ENCODE assay signal across 8 cellular contexts in the genomic region with DNA sequence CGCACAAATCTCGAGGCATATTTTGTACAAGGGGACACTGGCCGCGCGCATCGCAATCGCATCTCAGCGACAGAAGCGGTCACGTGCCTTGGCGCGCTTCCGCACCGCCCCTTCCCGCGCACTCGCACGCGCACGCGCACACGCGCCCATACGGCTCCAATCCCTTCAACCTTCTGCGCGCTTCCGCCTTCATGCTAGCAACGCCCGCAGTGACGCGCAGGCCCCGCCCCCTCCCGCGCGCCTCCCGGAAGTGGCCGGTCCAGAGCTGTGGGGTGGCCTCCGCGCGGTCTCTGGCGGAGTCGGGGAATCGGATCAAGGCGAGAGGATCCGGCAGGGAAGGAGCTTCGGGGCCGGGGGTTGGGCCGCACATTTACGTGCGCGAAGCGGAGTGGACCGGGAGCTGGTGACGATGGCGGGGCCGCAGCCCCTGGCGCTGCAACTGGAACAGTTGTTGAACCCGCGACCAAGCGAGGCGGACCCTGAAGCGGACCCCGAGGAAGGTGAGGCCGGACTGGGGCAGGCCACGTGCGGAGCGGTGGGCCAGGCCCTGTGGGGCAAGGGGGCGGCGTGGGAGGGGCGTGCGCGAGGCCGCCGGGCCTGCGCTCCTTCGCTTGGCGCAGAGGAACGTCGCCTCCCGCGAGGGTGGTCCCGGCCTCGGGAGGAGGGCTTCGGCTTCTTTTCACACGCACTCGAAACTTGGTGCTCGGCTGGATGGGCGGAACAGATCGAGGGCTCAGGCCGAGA. TPM values are rescaled to one million over a fixed set of nuclear protein-coding genes. Genes with fewer than 3 reads are reported as not detected.
A peak's percentile ranks its signal among the peaks of the same experiment; 100 is the strongest.
DNase-seq lines count a peak whose midpoint lies in the region; ATAC-seq, FAIRE-seq and TF ChIP-seq lines count a peak whose summit lies in the region.

A gene with protein sequence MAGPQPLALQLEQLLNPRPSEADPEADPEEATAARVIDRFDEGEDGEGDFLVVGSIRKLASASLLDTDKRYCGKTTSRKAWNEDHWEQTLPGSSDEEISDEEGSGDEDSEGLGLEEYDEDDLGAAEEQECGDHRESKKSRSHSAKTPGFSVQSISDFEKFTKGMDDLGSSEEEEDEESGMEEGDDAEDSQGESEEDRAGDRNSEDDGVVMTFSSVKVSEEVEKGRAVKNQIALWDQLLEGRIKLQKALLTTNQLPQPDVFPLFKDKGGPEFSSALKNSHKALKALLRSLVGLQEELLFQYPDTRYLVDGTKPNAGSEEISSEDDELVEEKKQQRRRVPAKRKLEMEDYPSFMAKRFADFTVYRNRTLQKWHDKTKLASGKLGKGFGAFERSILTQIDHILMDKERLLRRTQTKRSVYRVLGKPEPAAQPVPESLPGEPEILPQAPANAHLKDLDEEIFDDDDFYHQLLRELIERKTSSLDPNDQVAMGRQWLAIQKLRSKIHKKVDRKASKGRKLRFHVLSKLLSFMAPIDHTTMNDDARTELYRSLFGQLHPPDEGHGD (plus strand): TSS at position 238 of the 744 bp plus-strand sequence. CDS start 172 bp downstream, at position 410.

- H3K79me2 ChIP-seq in OCI-LY1 (ENCODE audit: insufficient read depth, low read length), result peaks cover 21% of the 10 kb centered on the region

- no peaks in the 10 kb centered on the region; the same call in 1 of the 2 replicates for H3K27me3 ChIP-seq in OCI-LY1 (ENCODE audit: insufficient read depth, low read length)

- peaks cover 37% of the 10 kb centered on the region for H3K36me3 ChIP-seq in OCI-LY1 (ENCODE audit: insufficient read depth, low read length)

- no peak for TF ChIP-seq CTCF in D721Med (IDR thresholded peaks at IDR 0.05; ENCODE audit: insufficient read depth, missing control alignments)
- no peak for TF ChIP-seq CTCF in OCI-LY1 (IDR thresholded peaks at IDR 0.05; ENCODE audit: low read length)

- DNase-seq in D721Med (ENCODE audit: insufficient read length, low spot score) (peak; percentile 94), HuH-7 (ENCODE audit: low spot score) (peak; percentile 97), midbrain (lab: John Stamatoyannopoulos, UW) (peak; percentile 97)
- DNase-seq in activated CD8-positive, alpha-beta memory T cell treated with anti-CD3 and anti-CD28 coated beads, Interleukin-2, amount 50 U/mL, for 4 hours, result peak; percentile 96
- DNase-seq in stimulated activated CD8-positive, alpha-beta memory T cell treated with anti-CD3 and anti-CD28 coated beads, Interleukin-15, amount 100 ng/mL, for 48 hours (ENCODE audit: low read depth in 2 of 2), result peak; percentile 96 to 97

- H2AFZ ChIP-seq in OCI-LY1 (ENCODE audit: low read length), result peak within 1 kb of the TSS; percentile 32; the same call in 1 of the 2 replicates

- peak within 1 kb of the TSS; percentile 84 for H3K9ac ChIP-seq in OCI-LY1 (ENCODE audit: low read length)

- no peak for FAIRE-seq in D721Med (lab: Jason Lieb, UNC)

- ATAC-seq in GM21526 (IDR thresholded peaks at IDR 0.05; ENCODE audit: low FRiP score, unreplicated experiment), result peak; percentile 83

- H3K4me3 ChIP-seq in OCI-LY1 (ENCODE audit: low read depth, low read length, poor library complexity, severe bottlenecking), result peak within 1 kb of the TSS; percentile 75

- H3K9me2 ChIP-seq in OCI-LY1 (ENCODE audit: low read depth, low read length), result no peaks in the 10 kb centered on the region

- H3K27ac ChIP-seq in OCI-LY1 (ENCODE audit: low read depth, low read length, poor library complexity, severe bottlenecking), result peak within 1 kb of the TSS; percentile 30

- peak within 1 kb of the TSS; percentile 89 for H3K4me2 ChIP-seq in OCI-LY1 (ENCODE audit: low read length)

- no peaks in the 10 kb centered on the region for H4K20me1 ChIP-seq in OCI-LY1 (ENCODE audit: insufficient read depth, low read length)

- no peaks in the 10 kb centered on the region for H3F3A ChIP-seq in OCI-LY1 (ENCODE audit: insufficient read depth, low read length)

- no peaks in the 10 kb centered on the region for H3K9me3 ChIP-seq in OCI-LY1 (ENCODE audit: low read length)

- in situ Hi-C loops in endometrial microvascular endothelial cells (cut with HindIII; ENCODE audit: inconsistent ontology term, low pct_unique_long_range_greater_than_20kb, low sequenced_read_pairs), result no loop called here

- peaks cover 30% of the 10 kb centered on the region for H3K4me1 ChIP-seq in OCI-LY1 (ENCODE audit: insufficient read depth, low read length, severe bottlenecking)

RNA-seq across cellular contexts. Expression of the gene that starts here (rescaled TPM):
- 37.2 TPM for total RNA-seq in endometrial microvascular endothelial cells (ENCODE audit: inconsistent ontology term)

Comparison
In these comparisons a context has a peak if more than half of its experiments do, and no peak if none do; other contexts are left out.
1. Peak in every context shown above with its lines: DNase-seq, ATAC-seq, H3K4me3 ChIP-seq and H3K27ac ChIP-seq.